1 cellular context compared by ENCODE assay signal in genomic region chr3:48064292-48064829, GRCh38.
TF ChIP-seq lines count a peak whose summit lies in the region.

No MANE protein-coding gene starts in this region.

TF ChIP-seq in GM23338, 12 proteins besides CTCF, POLR2A, EP300 and RAD21 (continued from another document):
- TF ChIP-seq CREB1 (CRISPR knock-in tag; IDR thresholded peaks at IDR 0.05; ENCODE audit: low read depth) (no peak), EZH2phosphoT487 (IDR thresholded peaks at IDR 0.05; ENCODE audit: unreplicated experiment) (no peak), ZNF331 (CRISPR knock-in tag; IDR thresholded peaks at IDR 0.05; ENCODE audit: low read depth) (no peak), ZNF114 (CRISPR knock-in tag; IDR thresholded peaks at IDR 0.05) (no peak), NANOG (IDR thresholded peaks at IDR 0.05; ENCODE audit: borderline replicate concordance) (no peak), STAT1 (IDR thresholded peaks at IDR 0.05; ENCODE audit: unreplicated experiment) (no peak), ZNF462 (CRISPR knock-in tag; IDR thresholded peaks at IDR 0.05) (no peak), POLR2AphosphoS5 (IDR thresholded peaks at IDR 0.05; ENCODE audit: low read depth) (no peak)
